In the genomic region with DNA sequence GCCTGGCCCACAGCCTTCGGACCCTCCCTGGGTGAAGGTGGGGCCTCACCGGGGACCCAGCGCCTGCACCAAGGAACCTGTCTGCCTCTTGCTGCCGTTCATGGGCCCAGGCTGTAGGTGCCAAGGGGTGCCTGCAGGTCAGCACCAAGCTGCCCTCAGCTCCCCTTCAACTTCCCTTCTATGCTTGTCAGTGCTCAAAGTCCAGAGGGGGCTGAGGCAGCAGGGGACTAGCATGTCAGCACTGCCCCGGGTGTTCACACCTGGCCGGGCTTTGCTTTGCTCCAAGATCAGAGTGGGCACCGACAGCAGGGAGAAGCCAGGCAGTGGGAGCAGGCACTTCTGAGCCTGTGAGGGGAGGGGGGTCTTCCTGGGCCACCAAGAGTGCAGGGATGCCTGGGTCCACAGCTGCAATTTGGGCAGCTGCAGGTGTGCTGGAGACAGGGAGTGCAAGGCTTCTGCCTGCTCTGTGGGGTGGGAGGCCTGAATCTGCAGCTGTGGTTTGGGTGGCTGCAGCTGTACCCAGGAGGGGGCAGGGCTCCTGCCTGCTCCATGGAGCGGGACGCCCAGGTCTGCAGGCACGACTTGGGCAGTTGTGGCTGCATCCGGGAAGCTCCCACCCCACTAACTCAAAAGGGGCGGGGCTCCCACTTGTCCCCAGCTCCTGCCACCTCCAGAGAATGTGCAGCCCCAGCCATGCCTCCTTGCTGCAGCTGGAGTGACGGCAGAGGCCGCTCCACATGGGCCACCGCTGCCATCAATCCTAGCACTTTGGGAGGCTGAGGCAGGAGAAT, we compare ENCODE assay signal across 18 cellular contexts. TPM values are rescaled to one million over a fixed set of nuclear protein-coding genes. Genes with fewer than 3 reads are reported as not detected.
A peak's percentile ranks its signal among the peaks of the same experiment; 100 is the strongest.
DNase-seq lines count a peak whose midpoint lies in the region; ATAC-seq, FAIRE-seq and TF ChIP-seq lines count a peak whose summit lies in the region.
"Had no signal": no experiment of that assay in that cellular context is flagged by ENCODE, and none has a peak within 500 bp of the region (broad histone marks: within the 10 kb centered on the region; RNA-seq: fewer than 3 reads in every experiment).

No MANE protein-coding gene starts in this region.

- H3K4me1 Mint-ChIP-seq in CD4-positive, alpha-beta memory T cell: peaks cover 22 to 41% (median 32%) of the 10 kb centered on the region in 4 donors

- no peaks in the 10 kb centered on the region for H3K27me3 ChIP-seq in BLaER1
- H3K27me3 ChIP-seq in CD4-positive, alpha-beta memory T cell (ENCODE audit: insufficient read depth, low read length): no peaks in the 10 kb centered on the region

- CTCF ChIA-PET in CD4-positive, alpha-beta memory T cell (lab: Charles Lee; ENCODE audit: partially characterized antibody): interaction anchor here (1.3 kb wide), 1 partner anchor 11 kb away, joined by 4 read pairs; no protein-coding TSS in a partner anchor

- H3K36me3 ChIP-seq in BLaER1: no peaks in the 10 kb centered on the region
- H3K36me3 ChIP-seq in kidney (ENCODE audit: control insufficient read depth in 1 of 2, insufficient read depth in 2 of 2, low read length in 2 of 2): no peaks in the 10 kb centered on the region
- no peaks in the 10 kb centered on the region for H3K36me3 ChIP-seq in CD4-positive, alpha-beta memory T cell (ENCODE audit: insufficient read depth, low read length)

- DNase-seq in NB4 (ENCODE audit: low read depth) (peak; percentile 29), kidney (peak; percentile 93), DMS79 treated with DMSO at 0.1 percent for 48 hours (lab: John Stamatoyannopoulos, UW) (no peak)
- DNase-seq in CD4-positive, alpha-beta memory T cell: no peak
- DNase-seq: activated CD4-positive, alpha-beta T cell treated with anti-CD3 and anti-CD28 coated beads for 48 hours; activated naive CD4-positive, alpha-beta T cell; AML-193; Kasumi-1; kidney glomerular epithelial cell; NCI-H226; occipital lobe; stimulated activated CD4-positive, alpha-beta T cell treated with anti-CD3 and anti-CD28 coated beads, Interleukin-2, amount 100 ng/mL, for 24 hours had no signal

- H3K4me1 ChIP-seq in BLaER1: peaks cover 67% of the 10 kb centered on the region
- H3K4me1 ChIP-seq in kidney (ENCODE audit: control insufficient read depth in 1 of 2, insufficient read depth in 1 of 2, low read depth in 1 of 2, low read length in 2 of 2): peaks cover 2 to 21% of the 10 kb centered on the region in 2 donors
- H3K4me1 ChIP-seq in CD4-positive, alpha-beta memory T cell (ENCODE audit: insufficient read depth, low read length): peaks cover 37% of the 10 kb centered on the region

- POLR2A ChIA-PET in CD4-positive, alpha-beta memory T cell (lab: Charles Lee; ENCODE audit: partially characterized antibody): no interaction called here

- TF ChIP-seq POLR2A in NB4 (IDR thresholded peaks at IDR 0.05; ENCODE audit: extremely low read depth, insufficient read length): no peak

- intact Hi-C loops in kidney (cut with DNase I): no loop called here
- intact Hi-C loops in CD4-positive, alpha-beta memory T cell (cut with micrococcal nuclease): no loop called here

- no peaks in the 10 kb centered on the region for H4K20me1 ChIP-seq in BLaER1

- H3K9me3 ChIP-seq in BLaER1 (peaks cover 34% of the 10 kb centered on the region), kidney (ENCODE audit: control insufficient read depth in 1 of 2, low read length in 2 of 2) (peaks cover 0 to 1% of the 10 kb centered on the region in 2 donors)
- H3K9me3 ChIP-seq in CD4-positive, alpha-beta memory T cell (ENCODE audit: control insufficient read depth in 1 of 2, low read length in 2 of 2): no peaks in the 10 kb centered on the region

- no peak overlapping the region for H3K27ac Mint-ChIP-seq in CD4-positive, alpha-beta memory T cell

- H3K27me3 Mint-ChIP-seq in CD4-positive, alpha-beta memory T cell: no peaks in the 10 kb centered on the region

- H3K4me3 ChIP-seq in BLaER1: peak overlapping the region; percentile 35
- H3K4me3 ChIP-seq in NB4 (ENCODE audit: low read depth, low read length): no peak overlapping the region
- H3K4me3 ChIP-seq in kidney (ENCODE audit: low read length in 2 of 2): no peak overlapping the region
- no peak overlapping the region for H3K4me3 ChIP-seq in CD4-positive, alpha-beta memory T cell (ENCODE audit: low read length in 2 of 2)

- FAIRE-seq in kidney (lab: Jason Lieb, UNC): no peak
- FAIRE-seq: colon had no signal

- peaks cover 0 to 2% (median 0%) of the 10 kb centered on the region in 8 donors for H3K9me3 Mint-ChIP-seq in CD4-positive, alpha-beta memory T cell

- H3K9ac ChIP-seq in BLaER1 (no peak overlapping the region; the same call in 1 of the 2 replicates), kidney (ENCODE audit: low read length in 2 of 2) (no peak overlapping the region)

- H3K36me3 Mint-ChIP-seq in CD4-positive, alpha-beta memory T cell: no peaks in the 10 kb centered on the region

- TF ChIP-seq CTCF in NB4 (IDR thresholded peaks at IDR 0.05; ENCODE audit: low read depth, low read length): no peak
- no peak for TF ChIP-seq CTCF in kidney (IDR thresholded peaks at IDR 0.05; ENCODE audit: borderline replicate concordance, extremely low read depth, insufficient read depth)

- no peak overlapping the region for H3K4me3 Mint-ChIP-seq in CD4-positive, alpha-beta memory T cell

- ATAC-seq in GM21717 (IDR thresholded peaks at IDR 0.05; ENCODE audit: unreplicated experiment) (peak; percentile 34), GM18519 (IDR thresholded peaks at IDR 0.05; ENCODE audit: low FRiP score, unreplicated experiment) (no peak), HG03354 (IDR thresholded peaks at IDR 0.05; ENCODE audit: poor library complexity, severe bottlenecking, unreplicated experiment) (no peak)
- ATAC-seq: SK-N-SH treated with all-trans-retinoic acid at 6 μM for 48 hours had no signal

- H3K4me2 ChIP-seq in BLaER1: peak overlapping the region; percentile 68

- peak overlapping the region; percentile 90 for H3K27ac ChIP-seq in BLaER1
- peak overlapping the region; percentile 32 to 56 for H3K27ac ChIP-seq in kidney (ENCODE audit: low read depth in 2 of 2, low read length in 2 of 2)
- H3K27ac ChIP-seq in CD4-positive, alpha-beta memory T cell (ENCODE audit: low read depth, low read length): no peak overlapping the region

RNA-seq across cellular contexts. Expression of gene PRM1, which starts 27.6 kb away (rescaled TPM):
- not detected for total RNA-seq in kidney
- polyA plus RNA-seq in kidney (ENCODE audit: insufficient read depth, low read depth, low replicate concordance): not detected
- total RNA-seq in CD4-positive, alpha-beta memory T cell: not detected
- not detected for polyA plus RNA-seq in CD4-positive, alpha-beta memory T cell
- total RNA-seq: occipital lobe had no signal

RNA-seq across cellular contexts. Expression of gene PRM2, which starts 32.4 kb away (rescaled TPM):
- not detected for total RNA-seq in kidney
- polyA plus RNA-seq in kidney (ENCODE audit: insufficient read depth, low read depth, low replicate concordance): not detected
- total RNA-seq in CD4-positive, alpha-beta memory T cell: not detected
- not detected for polyA plus RNA-seq in CD4-positive, alpha-beta memory T cell
- total RNA-seq: occipital lobe had no signal

RNA-seq across cellular contexts. Expression of gene PRM3, which starts 35.3 kb away (rescaled TPM):
- not detected for total RNA-seq in kidney
- not detected for polyA plus RNA-seq in kidney (ENCODE audit: insufficient read depth, low read depth, low replicate concordance)
- not detected for total RNA-seq in CD4-positive, alpha-beta memory T cell
- not detected for polyA plus RNA-seq in CD4-positive, alpha-beta memory T cell
- total RNA-seq: occipital lobe had no signal

RNA-seq across cellular contexts. Expression of gene RMI2, which starts 36.6 kb away (rescaled TPM):
- 4.6 TPM for total RNA-seq in kidney
- 5.2 TPM for polyA plus RNA-seq in kidney (ENCODE audit: insufficient read depth, low read depth, low replicate concordance)
- total RNA-seq in CD4-positive, alpha-beta memory T cell: 1 to 10 TPM; 1.5 to 1.8 TPM
- 1 to 10 TPM; 1.5 to 4.0 TPM for polyA plus RNA-seq in CD4-positive, alpha-beta memory T cell

RNA-seq across cellular contexts. Expression of gene TNP2, which starts 39.6 kb away (rescaled TPM):
- not detected for total RNA-seq in kidney
- polyA plus RNA-seq in kidney (ENCODE audit: insufficient read depth, low read depth, low replicate concordance): not detected
- total RNA-seq in CD4-positive, alpha-beta memory T cell: not detected
- not detected for polyA plus RNA-seq in CD4-positive, alpha-beta memory T cell
- total RNA-seq: occipital lobe had no signal

Comparison
In these comparisons a context has a peak if more than half of its experiments do, and no peak if none do; other contexts are left out.
1. DNase-seq: peak in NB4 (single experiment) and kidney (single experiment); none in CD4-positive, alpha-beta memory T cell (0 of 5) and DMS79 treated with DMSO at 0.1 percent for 48 hours (single experiment).